17 cellular contexts compared by ENCODE assay signal in the genomic region with DNA sequence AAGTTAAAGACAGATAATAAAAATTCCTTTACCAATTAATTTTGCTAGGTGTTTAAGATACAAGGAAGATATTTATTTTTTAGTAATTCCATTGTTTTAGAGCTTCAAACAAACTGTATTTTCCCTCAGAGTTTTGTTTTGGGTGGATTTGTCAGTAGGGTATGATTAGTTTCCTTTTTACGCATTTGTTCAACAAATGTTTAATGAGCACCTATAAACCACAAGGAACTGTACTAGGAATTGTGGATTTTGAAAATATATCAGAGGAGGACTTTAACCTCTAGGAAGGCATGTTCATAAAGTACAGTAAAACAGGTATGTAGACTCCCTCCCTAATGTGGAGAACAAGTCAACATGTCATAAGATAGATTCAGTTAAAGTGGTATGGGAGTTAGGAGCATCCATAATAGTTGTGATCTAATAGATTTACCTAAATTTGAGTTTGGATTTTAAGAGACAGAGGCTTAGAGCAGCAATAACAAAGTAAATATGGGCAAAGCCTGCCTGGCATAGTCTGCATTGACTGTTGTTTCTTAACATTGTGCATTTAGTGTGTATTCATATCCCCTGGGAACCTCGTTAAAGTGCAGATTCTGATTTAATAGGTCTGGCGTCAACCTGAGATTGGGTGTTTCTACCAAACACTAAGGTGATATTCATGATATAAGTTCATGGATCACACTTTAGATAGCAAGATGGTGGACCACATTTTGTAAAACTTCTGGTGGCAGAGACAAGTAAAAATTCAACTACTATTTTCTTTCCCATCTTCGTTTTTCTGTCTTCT.
DNase-seq lines count a peak whose midpoint lies in the region; ATAC-seq and TF ChIP-seq lines count a peak whose summit lies in the region.
"Had no signal": no experiment of that assay in that cellular context is flagged by ENCODE, and none has a peak within 500 bp of the region (broad histone marks: within the 10 kb centered on the region; RNA-seq: fewer than 3 reads in every experiment).

No MANE protein-coding gene starts in this region.

- no peaks in the 10 kb centered on the region for H3K36me3 ChIP-seq in mucosa of descending colon (ENCODE audit: low read depth)
- H3K36me3 ChIP-seq in CD8-positive, alpha-beta memory T cell (ENCODE audit: insufficient read depth, low read length): no peaks in the 10 kb centered on the region
- H3K36me3 ChIP-seq in body of pancreas (replicated peaks in 1 of 2; ENCODE audit: insufficient read depth in 1 of 2, low read depth in 2 of 2): no peaks in the 10 kb centered on the region
- H3K36me3 ChIP-seq: HAP-1 had no signal

- H3K9me3 ChIP-seq in mucosa of descending colon (no peaks in the 10 kb centered on the region), body of pancreas (no peaks in the 10 kb centered on the region)
- no peaks in the 10 kb centered on the region for H3K9me3 ChIP-seq in CD8-positive, alpha-beta memory T cell (ENCODE audit: low read length)
- H3K9me3 ChIP-seq: BLaER1, HAP-1 had no signal

- peak; percentile 92 for DNase-seq in LNCaP clone FGC (ENCODE audit: low read depth)
- DNase-seq in mucosa of descending colon: no peak
- DNase-seq in CD8-positive, alpha-beta memory T cell: no peak
- no peak for DNase-seq in NCI-H2227 treated with DMSO at 0.1 percent for 48 hours (lab: John Stamatoyannopoulos, UW)
- DNase-seq in NCI-H2196 treated with DMSO at 0.1 percent for 48 hours (lab: John Stamatoyannopoulos, UW; ENCODE audit: unreplicated experiment): no peak
- DNase-seq in body of pancreas: no peak
- DNase-seq: 8988T; Calu3; CD4-positive, alpha-beta memory T cell; DMS79 treated with DMSO at 0.1 percent for 48 hours; GF-D8; GOT3 had no signal

- ATAC-seq in mucosa of descending colon (peak; percentile 77), body of pancreas (no peak)

- H3K4me1 ChIP-seq in mucosa of descending colon (ENCODE audit: low read depth): peaks cover 37% of the 10 kb centered on the region
- no peaks in the 10 kb centered on the region for H3K4me1 ChIP-seq in CD8-positive, alpha-beta memory T cell (ENCODE audit: insufficient read depth, low read length)
- H3K4me1 ChIP-seq in body of pancreas: peaks cover 30% of the 10 kb centered on the region
- H3K4me1 ChIP-seq: BLaER1 had no signal

- intact Hi-C loops in mucosa of descending colon (cut with DNase I, micrococcal nuclease) (no loop called here), body of pancreas (cut with DNase I) (no loop called here)

- TF ChIP-seq POLR2A in body of pancreas (IDR thresholded peaks at IDR 0.05): no peak

- 91 to 93% methylated on average over 4 of the region's 4 CpGs for WGBS in body of pancreas, 2 donors

- no peak overlapping the region for H3K27ac Mint-ChIP-seq in CD8-positive, alpha-beta memory T cell
- H3K27ac Mint-ChIP-seq: CD14-positive monocyte; CD4-positive, alpha-beta memory T cell had no signal

- H3K4me3 ChIP-seq in LNCaP clone FGC (ENCODE audit: low read depth, low read length) (no peak overlapping the region), mucosa of descending colon (no peak overlapping the region), body of pancreas (no peak overlapping the region)
- H3K4me3 ChIP-seq in CD8-positive, alpha-beta memory T cell (ENCODE audit: low read length): no peak overlapping the region
- H3K4me3 ChIP-seq: BLaER1, HAP-1 had no signal

- H3K36me3 Mint-ChIP-seq in CD8-positive, alpha-beta memory T cell: no peaks in the 10 kb centered on the region

- TF ChIP-seq CTCF in 22Rv1 (IDR thresholded peaks at IDR 0.05): no peak
- no peak for TF ChIP-seq CTCF in LNCaP clone FGC (IDR thresholded peaks at IDR 0.05; ENCODE audit: control insufficient read depth, extremely low read depth, insufficient read depth)
- no peak for TF ChIP-seq CTCF in VCaP (conservative IDR thresholded peaks at IDR 0.05)
- TF ChIP-seq CTCF in mucosa of descending colon (IDR thresholded peaks at IDR 0.05): no peak
- no peak for TF ChIP-seq CTCF in body of pancreas (IDR thresholded peaks at IDR 0.05)

- no peak overlapping the region for H3K4me3 Mint-ChIP-seq in CD8-positive, alpha-beta memory T cell
- H3K4me3 Mint-ChIP-seq: CD14-positive monocyte; CD4-positive, alpha-beta memory T cell had no signal

- H3K27ac ChIP-seq in 22Rv1 (peak overlapping the region; percentile 93), VCaP (peak overlapping the region; percentile 98), body of pancreas (no peak overlapping the region)
- no peak overlapping the region for H3K27ac ChIP-seq in CD8-positive, alpha-beta memory T cell (ENCODE audit: low read depth, low read length)
- H3K27ac ChIP-seq: BLaER1 had no signal

- H3K9me3 Mint-ChIP-seq in CD8-positive, alpha-beta memory T cell: no peaks in the 10 kb centered on the region
- H3K9me3 Mint-ChIP-seq: CD14-positive monocyte; CD4-positive, alpha-beta memory T cell had no signal

- CTCF ChIA-PET in CD8-positive, alpha-beta memory T cell (lab: Charles Lee): no interaction called here

- POLR2A ChIA-PET in CD8-positive, alpha-beta memory T cell (lab: Charles Lee): no interaction called here

- peaks cover 9 to 20% (median 19%) of the 10 kb centered on the region in 3 donors for H3K4me1 Mint-ChIP-seq in CD8-positive, alpha-beta memory T cell

- H3K27me3 ChIP-seq in CD8-positive, alpha-beta memory T cell (ENCODE audit: insufficient read depth, low read length, poor library complexity, severe bottlenecking): no peaks in the 10 kb centered on the region
- no peaks in the 10 kb centered on the region for H3K27me3 ChIP-seq in body of pancreas
- H3K27me3 ChIP-seq: BLaER1 had no signal

- no peaks in the 10 kb centered on the region for H3K27me3 Mint-ChIP-seq in CD8-positive, alpha-beta memory T cell
- H3K27me3 Mint-ChIP-seq: CD4-positive, alpha-beta memory T cell had no signal

Comparison
In these comparisons a context has a peak if more than half of its experiments do, and no peak if none do; other contexts are left out.
1. H3K27ac ChIP-seq: peak in 22Rv1 (single experiment) and VCaP (single experiment); none in CD8-positive, alpha-beta memory T cell (single experiment) and body of pancreas (0 of 4).